In genomic region chr12:88142610-88142991, GRCh38 we compare ENCODE assay signal across 8 cellular contexts. TPM values are rescaled to one million over a fixed set of nuclear protein-coding genes. Genes with fewer than 3 reads are reported as not detected.
DNase-seq lines count a peak whose midpoint lies in the region; ATAC-seq, FAIRE-seq and TF ChIP-seq lines count a peak whose summit lies in the region.

No MANE protein-coding gene starts in this region.

- FAIRE-seq in GM12892 (lab: Jason Lieb, UNC) = no peak

- H3K9me3 ChIP-seq in body of pancreas = no peaks in the 10 kb centered on the region

- H3K4me1 ChIP-seq in body of pancreas = peaks cover 11% of the 10 kb centered on the region

- TF ChIP-seq POLR2A in body of pancreas (IDR thresholded peaks at IDR 0.05) = no peak
- TF ChIP-seq POLR2A in GM12892 (IDR thresholded peaks at IDR 0.05; ENCODE audit: low read depth, low read length) = no peak

- CTCF ChIA-PET in RWPE1 (lab: Yijun Ruan, JAX) = no interaction called here

- peak overlapping the region; percentile 22 to 30 for H3K4me3 ChIP-seq in body of pancreas

- ATAC-seq in GM18502 (IDR thresholded peaks at IDR 0.05; ENCODE audit: poor library complexity, unreplicated experiment) = peak; percentile 7
- peak; percentile 3 for ATAC-seq in HG02943 (IDR thresholded peaks at IDR 0.05; ENCODE audit: low read depth, unreplicated experiment)
- no peak for ATAC-seq in body of pancreas

- POLR2A ChIA-PET in RWPE1 (lab: Yijun Ruan, JAX; ENCODE audit: low non-redundant PET) = no interaction called here

- H3K36me3 ChIP-seq in body of pancreas (replicated peaks in 1 of 2; ENCODE audit: insufficient read depth in 1 of 2, low read depth in 2 of 2) = no peaks in the 10 kb centered on the region

- 0% methylated on average over 18 of the region's 18 CpGs for WGBS in body of pancreas, 2 donors

- H3K27ac ChIP-seq in RWPE1 (peak overlapping the region; percentile 90), body of pancreas (peak overlapping the region in 3 of 4 donors; percentile 48 to 77 (median 72)), layer of hippocampus (ENCODE audit: low read depth, low read length) (peak overlapping the region; percentile 73)

- DNase-seq in RWPE1 (ENCODE audit: low spot score) (peak; percentile 13), body of pancreas (peak in 3 of 4 donors; percentile 17 to 34 (median 26)), GM12892 (ENCODE audit: insufficient read length) (no peak), SIG-M5 (lab: John Stamatoyannopoulos, UW) (no peak)
- peak; percentile 4 to 23 for DNase-seq in stimulated activated CD4-positive, alpha-beta T cell treated with anti-CD3 and anti-CD28 coated beads, Interleukin-4, amount 100 ng/mL, for 4 hours

- H3K27me3 ChIP-seq in body of pancreas = no peaks in the 10 kb centered on the region
- H3K27me3 ChIP-seq in layer of hippocampus (ENCODE audit: control insufficient read depth, insufficient read depth, low read length) = no peaks in the 10 kb centered on the region

- intact Hi-C loops in body of pancreas (cut with DNase I) = no loop called here

- no peak for TF ChIP-seq CTCF in RWPE1 (conservative IDR thresholded peaks at IDR 0.05; ENCODE audit: low read depth)
- TF ChIP-seq CTCF in body of pancreas (IDR thresholded peaks at IDR 0.05) = no peak

RNA-seq across cellular contexts. Expression of gene TMTC3, which starts 0.5 kb away (rescaled TPM):
- 1 to 10 TPM; 3.3 to 6.2 TPM for total RNA-seq in body of pancreas
- polyA plus RNA-seq in GM12892 (2012; ENCODE audit: missing spikeins) = 1.5 TPM

RNA-seq across cellular contexts. Expression of gene CEP290, which starts 0.7 kb away (rescaled TPM):
- 10 to 100 TPM; 20.4 to 22.6 TPM for total RNA-seq in body of pancreas
- polyA plus RNA-seq in GM12892 (2012; ENCODE audit: missing spikeins) = 15.0 TPM

Comparison
In these comparisons a context has a peak if more than half of its experiments do, and no peak if none do; other contexts are left out.
1. DNase-seq: peak in RWPE1 (single experiment), body of pancreas (3 of 4) and stimulated activated CD4-positive, alpha-beta T cell treated with anti-CD3 and anti-CD28 coated beads, Interleukin-4, amount 100 ng/mL, for 4 hours (2 of 2); none in GM12892 (single experiment) and SIG-M5 (single experiment).
2. Peak in every context shown above with its lines, with median percentiles within 50 percentile points of each other: H3K27ac ChIP-seq.